1 cellular context compared by ENCODE assay signal in the genomic region with DNA sequence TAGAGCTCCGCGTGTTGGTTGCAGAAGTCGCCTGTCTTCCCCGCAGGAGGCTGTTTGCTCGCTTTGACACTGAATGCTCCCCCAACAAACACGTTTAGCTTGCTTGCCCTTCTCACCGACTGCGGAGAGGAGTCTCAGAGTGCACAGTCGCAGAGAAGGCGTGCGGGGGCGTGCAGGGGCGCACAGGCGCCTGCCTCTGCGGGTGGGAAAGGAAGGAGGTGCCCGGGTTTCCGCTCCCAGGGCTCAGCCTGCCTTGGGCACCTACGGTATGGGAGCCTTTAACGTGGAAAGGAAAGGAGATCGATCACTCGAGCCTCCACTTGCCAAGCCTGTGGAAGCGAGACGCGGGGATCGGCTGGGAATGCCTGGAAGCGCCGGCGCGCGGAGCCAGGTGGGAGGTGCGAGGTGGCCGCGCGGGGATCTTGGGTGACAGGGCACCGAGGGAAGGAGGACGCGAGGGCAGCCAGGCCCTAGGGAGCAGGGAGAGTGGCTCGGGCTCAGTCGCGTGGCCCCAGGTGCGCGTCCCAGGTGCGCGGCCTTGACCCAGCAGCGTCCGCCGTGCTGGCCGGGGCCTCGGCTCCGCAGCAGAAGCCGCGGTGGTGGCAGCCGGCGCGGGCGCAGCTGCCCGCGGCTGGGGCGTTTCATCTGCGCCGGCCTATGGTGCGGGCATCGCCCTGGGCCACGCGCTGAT.
TF ChIP-seq lines count a peak whose summit lies in the region.

Gene FAN1, plus strand, starts transcription at position 419 of the 691 bp plus-strand sequence. CDS start 749 bp downstream, outside the sequence.

TF ChIP-seq in HepG2, 621 proteins besides CTCF, POLR2A, EP300 and RAD21 (continued from another document and continues in another):
- TF ChIP-seq, protein P1, sequence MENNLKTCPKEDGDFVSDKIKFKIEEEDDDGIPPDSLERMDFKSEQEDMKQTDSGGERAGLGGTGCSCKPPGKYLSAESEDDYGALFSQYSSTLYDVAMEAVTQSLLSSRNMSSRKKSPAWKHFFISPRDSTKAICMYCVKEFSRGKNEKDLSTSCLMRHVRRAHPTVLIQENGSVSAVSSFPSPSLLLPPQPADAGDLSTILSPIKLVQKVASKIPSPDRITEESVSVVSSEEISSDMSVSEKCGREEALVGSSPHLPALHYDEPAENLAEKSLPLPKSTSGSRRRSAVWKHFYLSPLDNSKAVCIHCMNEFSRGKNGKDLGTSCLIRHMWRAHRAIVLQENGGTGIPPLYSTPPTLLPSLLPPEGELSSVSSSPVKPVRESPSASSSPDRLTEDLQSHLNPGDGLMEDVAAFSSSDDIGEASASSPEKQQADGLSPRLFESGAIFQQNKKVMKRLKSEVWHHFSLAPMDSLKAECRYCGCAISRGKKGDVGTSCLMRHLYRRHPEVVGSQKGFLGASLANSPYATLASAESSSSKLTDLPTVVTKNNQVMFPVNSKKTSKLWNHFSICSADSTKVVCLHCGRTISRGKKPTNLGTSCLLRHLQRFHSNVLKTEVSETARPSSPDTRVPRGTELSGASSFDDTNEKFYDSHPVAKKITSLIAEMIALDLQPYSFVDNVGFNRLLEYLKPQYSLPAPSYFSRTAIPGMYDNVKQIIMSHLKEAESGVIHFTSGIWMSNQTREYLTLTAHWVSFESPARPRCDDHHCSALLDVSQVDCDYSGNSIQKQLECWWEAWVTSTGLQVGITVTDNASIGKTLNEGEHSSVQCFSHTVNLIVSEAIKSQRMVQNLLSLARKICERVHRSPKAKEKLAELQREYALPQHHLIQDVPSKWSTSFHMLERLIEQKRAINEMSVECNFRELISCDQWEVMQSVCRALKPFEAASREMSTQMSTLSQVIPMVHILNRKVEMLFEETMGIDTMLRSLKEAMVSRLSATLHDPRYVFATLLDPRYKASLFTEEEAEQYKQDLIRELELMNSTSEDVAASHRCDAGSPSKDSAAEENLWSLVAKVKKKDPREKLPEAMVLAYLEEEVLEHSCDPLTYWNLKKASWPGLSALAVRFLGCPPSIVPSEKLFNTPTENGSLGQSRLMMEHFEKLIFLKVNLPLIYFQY (CRISPR knock-in tag; IDR thresholded peaks at IDR 0.05; ENCODE audit: borderline replicate concordance) = peak; percentile 36; the same call in 1 of the 2 replicates
- no peak for TF ChIP-seq MLLT10 (CRISPR knock-in tag; IDR thresholded peaks at IDR 0.05)
- peak; percentile 91 for TF ChIP-seq ERF (CRISPR knock-in tag; IDR thresholded peaks at IDR 0.05)
- TF ChIP-seq TEAD2 (CRISPR knock-in tag; IDR thresholded peaks at IDR 0.05) = no peak
- peak; percentile 98 for TF ChIP-seq ZFY (CRISPR knock-in tag; IDR thresholded peaks at IDR 0.05)
- peak; percentile 73; the same call in 1 of the 2 replicates for TF ChIP-seq ZNF230 (CRISPR knock-in tag; IDR thresholded peaks at IDR 0.05)
- no peak for TF ChIP-seq ZNF136 (CRISPR knock-in tag; IDR thresholded peaks at IDR 0.05; ENCODE audit: low read depth)
- TF ChIP-seq, protein P2, sequence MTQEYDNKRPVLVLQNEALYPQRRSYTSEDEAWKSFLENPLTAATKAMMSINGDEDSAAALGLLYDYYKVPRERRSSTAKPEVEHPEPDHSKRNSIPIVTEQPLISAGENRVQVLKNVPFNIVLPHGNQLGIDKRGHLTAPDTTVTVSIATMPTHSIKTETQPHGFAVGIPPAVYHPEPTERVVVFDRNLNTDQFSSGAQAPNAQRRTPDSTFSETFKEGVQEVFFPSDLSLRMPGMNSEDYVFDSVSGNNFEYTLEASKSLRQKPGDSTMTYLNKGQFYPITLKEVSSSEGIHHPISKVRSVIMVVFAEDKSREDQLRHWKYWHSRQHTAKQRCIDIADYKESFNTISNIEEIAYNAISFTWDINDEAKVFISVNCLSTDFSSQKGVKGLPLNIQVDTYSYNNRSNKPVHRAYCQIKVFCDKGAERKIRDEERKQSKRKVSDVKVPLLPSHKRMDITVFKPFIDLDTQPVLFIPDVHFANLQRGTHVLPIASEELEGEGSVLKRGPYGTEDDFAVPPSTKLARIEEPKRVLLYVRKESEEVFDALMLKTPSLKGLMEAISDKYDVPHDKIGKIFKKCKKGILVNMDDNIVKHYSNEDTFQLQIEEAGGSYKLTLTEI (CRISPR knock-in tag; conservative IDR thresholded peaks at IDR 0.05) = no peak
- peak; percentile 79; the same call in 1 of the 2 replicates for TF ChIP-seq REPIN1 (CRISPR knock-in tag; IDR thresholded peaks at IDR 0.05; ENCODE audit: borderline replicate concordance, low read depth)
- TF ChIP-seq ZNF275 (CRISPR knock-in tag; IDR thresholded peaks at IDR 0.05; ENCODE audit: borderline replicate concordance) = peak; percentile 74; the same call in 1 of the 2 replicates
- peak; percentile 91 for TF ChIP-seq HOXA3 (CRISPR knock-in tag; IDR thresholded peaks at IDR 0.05)
- TF ChIP-seq, protein P3, sequence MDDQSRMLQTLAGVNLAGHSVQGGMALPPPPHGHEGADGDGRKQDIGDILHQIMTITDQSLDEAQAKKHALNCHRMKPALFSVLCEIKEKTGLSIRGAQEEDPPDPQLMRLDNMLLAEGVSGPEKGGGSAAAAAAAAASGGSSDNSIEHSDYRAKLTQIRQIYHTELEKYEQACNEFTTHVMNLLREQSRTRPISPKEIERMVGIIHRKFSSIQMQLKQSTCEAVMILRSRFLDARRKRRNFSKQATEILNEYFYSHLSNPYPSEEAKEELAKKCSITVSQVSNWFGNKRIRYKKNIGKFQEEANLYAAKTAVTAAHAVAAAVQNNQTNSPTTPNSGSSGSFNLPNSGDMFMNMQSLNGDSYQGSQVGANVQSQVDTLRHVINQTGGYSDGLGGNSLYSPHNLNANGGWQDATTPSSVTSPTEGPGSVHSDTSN (CRISPR knock-in tag; IDR thresholded peaks at IDR 0.05; ENCODE audit: borderline replicate concordance) = no peak
- TF ChIP-seq SPEN (CRISPR knock-in tag; IDR thresholded peaks at IDR 0.05; ENCODE audit: low read depth) = peak; percentile 97
- TF ChIP-seq, protein P4, sequence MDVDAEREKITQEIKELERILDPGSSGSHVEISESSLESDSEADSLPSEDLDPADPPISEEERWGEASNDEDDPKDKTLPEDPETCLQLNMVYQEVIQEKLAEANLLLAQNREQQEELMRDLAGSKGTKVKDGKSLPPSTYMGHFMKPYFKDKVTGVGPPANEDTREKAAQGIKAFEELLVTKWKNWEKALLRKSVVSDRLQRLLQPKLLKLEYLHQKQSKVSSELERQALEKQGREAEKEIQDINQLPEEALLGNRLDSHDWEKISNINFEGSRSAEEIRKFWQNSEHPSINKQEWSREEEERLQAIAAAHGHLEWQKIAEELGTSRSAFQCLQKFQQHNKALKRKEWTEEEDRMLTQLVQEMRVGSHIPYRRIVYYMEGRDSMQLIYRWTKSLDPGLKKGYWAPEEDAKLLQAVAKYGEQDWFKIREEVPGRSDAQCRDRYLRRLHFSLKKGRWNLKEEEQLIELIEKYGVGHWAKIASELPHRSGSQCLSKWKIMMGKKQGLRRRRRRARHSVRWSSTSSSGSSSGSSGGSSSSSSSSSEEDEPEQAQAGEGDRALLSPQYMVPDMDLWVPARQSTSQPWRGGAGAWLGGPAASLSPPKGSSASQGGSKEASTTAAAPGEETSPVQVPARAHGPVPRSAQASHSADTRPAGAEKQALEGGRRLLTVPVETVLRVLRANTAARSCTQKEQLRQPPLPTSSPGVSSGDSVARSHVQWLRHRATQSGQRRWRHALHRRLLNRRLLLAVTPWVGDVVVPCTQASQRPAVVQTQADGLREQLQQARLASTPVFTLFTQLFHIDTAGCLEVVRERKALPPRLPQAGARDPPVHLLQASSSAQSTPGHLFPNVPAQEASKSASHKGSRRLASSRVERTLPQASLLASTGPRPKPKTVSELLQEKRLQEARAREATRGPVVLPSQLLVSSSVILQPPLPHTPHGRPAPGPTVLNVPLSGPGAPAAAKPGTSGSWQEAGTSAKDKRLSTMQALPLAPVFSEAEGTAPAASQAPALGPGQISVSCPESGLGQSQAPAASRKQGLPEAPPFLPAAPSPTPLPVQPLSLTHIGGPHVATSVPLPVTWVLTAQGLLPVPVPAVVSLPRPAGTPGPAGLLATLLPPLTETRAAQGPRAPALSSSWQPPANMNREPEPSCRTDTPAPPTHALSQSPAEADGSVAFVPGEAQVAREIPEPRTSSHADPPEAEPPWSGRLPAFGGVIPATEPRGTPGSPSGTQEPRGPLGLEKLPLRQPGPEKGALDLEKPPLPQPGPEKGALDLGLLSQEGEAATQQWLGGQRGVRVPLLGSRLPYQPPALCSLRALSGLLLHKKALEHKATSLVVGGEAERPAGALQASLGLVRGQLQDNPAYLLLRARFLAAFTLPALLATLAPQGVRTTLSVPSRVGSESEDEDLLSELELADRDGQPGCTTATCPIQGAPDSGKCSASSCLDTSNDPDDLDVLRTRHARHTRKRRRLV (CRISPR knock-in tag; IDR thresholded peaks at IDR 0.05) = peak; percentile 42; the same call in 1 of the 2 replicates
- TF ChIP-seq, protein P5, sequence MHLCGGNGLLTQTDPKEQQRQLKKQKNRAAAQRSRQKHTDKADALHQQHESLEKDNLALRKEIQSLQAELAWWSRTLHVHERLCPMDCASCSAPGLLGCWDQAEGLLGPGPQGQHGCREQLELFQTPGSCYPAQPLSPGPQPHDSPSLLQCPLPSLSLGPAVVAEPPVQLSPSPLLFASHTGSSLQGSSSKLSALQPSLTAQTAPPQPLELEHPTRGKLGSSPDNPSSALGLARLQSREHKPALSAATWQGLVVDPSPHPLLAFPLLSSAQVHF (CRISPR knock-in tag; IDR thresholded peaks at IDR 0.05) = 0 out of 2 replicates have a peak, but pooled peaks have one; percentile 82
- peak; percentile 80 for TF ChIP-seq EED (CRISPR knock-in tag; IDR thresholded peaks at IDR 0.05)
- TF ChIP-seq ZNF335 (CRISPR knock-in tag; IDR thresholded peaks at IDR 0.05) = peak; percentile 92
- peak; percentile 72; the same call in 1 of the 2 replicates for TF ChIP-seq ZNF704 (CRISPR knock-in tag; IDR thresholded peaks at IDR 0.05; ENCODE audit: borderline replicate concordance)
- TF ChIP-seq POGZ (CRISPR knock-in tag; IDR thresholded peaks at IDR 0.05) = peak; percentile 86
- TF ChIP-seq ZFP90 (CRISPR knock-in tag; IDR thresholded peaks at IDR 0.05; ENCODE audit: borderline replicate concordance) = peak; percentile 75
- 0 out of 2 replicates have a peak, but pooled peaks have one; percentile 47 for TF ChIP-seq HNRNPUL1 (IDR thresholded peaks at IDR 0.05; ENCODE audit: low read depth, low read length)
- TF ChIP-seq ZNF616 (CRISPR knock-in tag; IDR thresholded peaks at IDR 0.05; ENCODE audit: low read depth) = peak; percentile 60; the same call in 1 of the 2 replicates
- no peak for TF ChIP-seq ZNF780A (CRISPR knock-in tag; IDR thresholded peaks at IDR 0.05)
- TF ChIP-seq ZNF777 (CRISPR knock-in tag; IDR thresholded peaks at IDR 0.05) = peak; percentile 49; the same call in 1 of the 2 replicates
- TF ChIP-seq, protein P6, sequence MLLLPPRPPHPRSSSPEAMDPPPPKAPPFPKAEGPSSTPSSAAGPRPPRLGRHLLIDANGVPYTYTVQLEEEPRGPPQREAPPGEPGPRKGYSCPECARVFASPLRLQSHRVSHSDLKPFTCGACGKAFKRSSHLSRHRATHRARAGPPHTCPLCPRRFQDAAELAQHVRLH (CRISPR knock-in tag; IDR thresholded peaks at IDR 0.05; ENCODE audit: borderline replicate concordance, low read depth) = peak; percentile 65; the same call in 1 of the 2 replicates
- TF ChIP-seq POLR2G (IDR thresholded peaks at IDR 0.05; ENCODE audit: low read depth, low read length) = peak; percentile 84
- TF ChIP-seq ZNF337 (CRISPR knock-in tag; IDR thresholded peaks at IDR 0.05; ENCODE audit: borderline replicate concordance, low read depth) = peak; percentile 15; the same call in 1 of the 2 replicates
- no peak for TF ChIP-seq RNF219 (CRISPR knock-in tag; IDR thresholded peaks at IDR 0.05)
- peak; percentile 80 for TF ChIP-seq ZNF292 (CRISPR knock-in tag; IDR thresholded peaks at IDR 0.05; ENCODE audit: borderline replicate concordance, low read depth)
- TF ChIP-seq SALL2 (CRISPR knock-in tag; IDR thresholded peaks at IDR 0.05) = peak; percentile 87
- peak; percentile 76; the same call in 1 of the 2 replicates for TF ChIP-seq KDM3A (CRISPR knock-in tag; IDR thresholded peaks at IDR 0.05; ENCODE audit: low read depth)
- peak; percentile 76; the same call in 1 of the 2 replicates for TF ChIP-seq ZBTB7B (CRISPR knock-in tag; IDR thresholded peaks at IDR 0.05)
- peak; percentile 85; the same call in 1 of the 2 replicates for TF ChIP-seq SRY (CRISPR knock-in tag; IDR thresholded peaks at IDR 0.05)
- peak; percentile 50 for TF ChIP-seq RBM22 (optimal IDR thresholded peaks at IDR 0.05; ENCODE audit: low read length)
- TF ChIP-seq TGIF2 (CRISPR knock-in tag; IDR thresholded peaks at IDR 0.05) = no peak
- TF ChIP-seq ZNF549 (CRISPR knock-in tag; IDR thresholded peaks at IDR 0.05) = no peak
- TF ChIP-seq TAF1 (CRISPR knock-in tag; IDR thresholded peaks at IDR 0.05) = peak; percentile 84
- TF ChIP-seq MED1 (CRISPR knock-in tag; IDR thresholded peaks at IDR 0.05) = peak; percentile 80
- TF ChIP-seq ZSCAN12 (CRISPR knock-in tag; IDR thresholded peaks at IDR 0.05) = no peak
- peak; percentile 96 for TF ChIP-seq RNF2 (conservative IDR thresholded peaks at IDR 0.05; ENCODE audit: low read depth)
